8 cellular contexts compared by ENCODE assay signal in genomic region chr10:67884313-67884841, GRCh38.
DNase-seq lines count a peak whose midpoint lies in the region; ATAC-seq lines count a peak whose summit lies in the region.

Gene SIRT1, plus strand, starts transcription at chr10:67884656. Its CDS starts 66 bp downstream, at chr10:67884722.

- peak within 1 kb of the TSS; percentile 90 for H3K4me2 ChIP-seq in BLaER1

- H4K20me1 ChIP-seq in BLaER1 = peaks cover 28% of the 10 kb centered on the region

- DNase-seq in GM19240 (ENCODE audit: insufficient read length, low spot score) (peak; percentile 82), NCI-H524 (lab: John Stamatoyannopoulos, UW) (peak; percentile 60 to 80)
- DNase-seq in activated CD4-positive, alpha-beta T cell treated with anti-CD3 and anti-CD28 coated beads for 48 hours = peak; percentile 90
- peak; percentile 71 to 89 (median 80) for DNase-seq in stimulated activated CD4-positive, alpha-beta T cell treated with anti-CD3 and anti-CD28 coated beads, Interleukin-1b, Interleukin-23, amount 100 ng/mL, for 24 hours (ENCODE audit: low read depth in 4 of 4, low spot score in 1 of 4)

- ATAC-seq in HG03457 (IDR thresholded peaks at IDR 0.05; ENCODE audit: unreplicated experiment) = peak; percentile 87

- no peaks in the 10 kb centered on the region for H3K9me3 ChIP-seq in BLaER1

- peak within 1 kb of the TSS; percentile 99 for H3K27ac ChIP-seq in BLaER1
- peak within 1 kb of the TSS; percentile 89 for H3K27ac ChIP-seq in cingulate gyrus (ENCODE audit: low read depth, low read length)
- H3K27ac ChIP-seq in layer of hippocampus (ENCODE audit: low read depth, low read length) = peak within 1 kb of the TSS; percentile 89

- peak within 1 kb of the TSS; percentile 83 for H3K4me3 ChIP-seq in BLaER1

- H3K36me3 ChIP-seq in BLaER1 = peaks cover 27% of the 10 kb centered on the region

- H3K27me3 ChIP-seq in BLaER1 = no peaks in the 10 kb centered on the region
- H3K27me3 ChIP-seq in layer of hippocampus (ENCODE audit: control insufficient read depth, insufficient read depth, low read length) = no peaks in the 10 kb centered on the region

- H3K9ac ChIP-seq in BLaER1 = peak within 1 kb of the TSS; percentile 98

- H3K4me1 ChIP-seq in BLaER1 = peaks cover 23% of the 10 kb centered on the region

Comparison
In these comparisons a context has a peak if more than half of its experiments do, and no peak if none do; other contexts are left out.
1. Peak in every context shown above with its lines: DNase-seq, ATAC-seq, H3K4me3 ChIP-seq and H3K27ac ChIP-seq.